In genomic region chr21:34345091-34345871, GRCh38 we compare ENCODE assay signal across 2 cellular contexts.
TF ChIP-seq lines count a peak whose summit lies in the region.

No MANE protein-coding gene starts in this region.

TF ChIP-seq in K562, 482 proteins besides CTCF, POLR2A, EP300 and RAD21:
- TF ChIP-seq EZH2 (IDR thresholded peaks at IDR 0.05; ENCODE audit: borderline replicate concordance, low read depth, low read length), result 0 out of 2 replicates have a peak, but pooled peaks have one; percentile 33
- no peak for TF ChIP-seq KAT8 (IDR thresholded peaks at IDR 0.05; ENCODE audit: low read depth)
- no peak for TF ChIP-seq DNMT1 (IDR thresholded peaks at IDR 0.05)
- TF ChIP-seq USF2 (CRISPR knock-in tag; IDR thresholded peaks at IDR 0.05), result no peak

TF ChIP-seq in GM23338, 12 proteins besides CTCF, POLR2A, EP300 and RAD21:
- TF ChIP-seq, protein P1, sequence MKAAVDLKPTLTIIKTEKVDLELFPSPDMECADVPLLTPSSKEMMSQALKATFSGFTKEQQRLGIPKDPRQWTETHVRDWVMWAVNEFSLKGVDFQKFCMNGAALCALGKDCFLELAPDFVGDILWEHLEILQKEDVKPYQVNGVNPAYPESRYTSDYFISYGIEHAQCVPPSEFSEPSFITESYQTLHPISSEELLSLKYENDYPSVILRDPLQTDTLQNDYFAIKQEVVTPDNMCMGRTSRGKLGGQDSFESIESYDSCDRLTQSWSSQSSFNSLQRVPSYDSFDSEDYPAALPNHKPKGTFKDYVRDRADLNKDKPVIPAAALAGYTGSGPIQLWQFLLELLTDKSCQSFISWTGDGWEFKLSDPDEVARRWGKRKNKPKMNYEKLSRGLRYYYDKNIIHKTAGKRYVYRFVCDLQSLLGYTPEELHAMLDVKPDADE (IDR thresholded peaks at IDR 0.05), result no peak
- TF ChIP-seq, protein P2, sequence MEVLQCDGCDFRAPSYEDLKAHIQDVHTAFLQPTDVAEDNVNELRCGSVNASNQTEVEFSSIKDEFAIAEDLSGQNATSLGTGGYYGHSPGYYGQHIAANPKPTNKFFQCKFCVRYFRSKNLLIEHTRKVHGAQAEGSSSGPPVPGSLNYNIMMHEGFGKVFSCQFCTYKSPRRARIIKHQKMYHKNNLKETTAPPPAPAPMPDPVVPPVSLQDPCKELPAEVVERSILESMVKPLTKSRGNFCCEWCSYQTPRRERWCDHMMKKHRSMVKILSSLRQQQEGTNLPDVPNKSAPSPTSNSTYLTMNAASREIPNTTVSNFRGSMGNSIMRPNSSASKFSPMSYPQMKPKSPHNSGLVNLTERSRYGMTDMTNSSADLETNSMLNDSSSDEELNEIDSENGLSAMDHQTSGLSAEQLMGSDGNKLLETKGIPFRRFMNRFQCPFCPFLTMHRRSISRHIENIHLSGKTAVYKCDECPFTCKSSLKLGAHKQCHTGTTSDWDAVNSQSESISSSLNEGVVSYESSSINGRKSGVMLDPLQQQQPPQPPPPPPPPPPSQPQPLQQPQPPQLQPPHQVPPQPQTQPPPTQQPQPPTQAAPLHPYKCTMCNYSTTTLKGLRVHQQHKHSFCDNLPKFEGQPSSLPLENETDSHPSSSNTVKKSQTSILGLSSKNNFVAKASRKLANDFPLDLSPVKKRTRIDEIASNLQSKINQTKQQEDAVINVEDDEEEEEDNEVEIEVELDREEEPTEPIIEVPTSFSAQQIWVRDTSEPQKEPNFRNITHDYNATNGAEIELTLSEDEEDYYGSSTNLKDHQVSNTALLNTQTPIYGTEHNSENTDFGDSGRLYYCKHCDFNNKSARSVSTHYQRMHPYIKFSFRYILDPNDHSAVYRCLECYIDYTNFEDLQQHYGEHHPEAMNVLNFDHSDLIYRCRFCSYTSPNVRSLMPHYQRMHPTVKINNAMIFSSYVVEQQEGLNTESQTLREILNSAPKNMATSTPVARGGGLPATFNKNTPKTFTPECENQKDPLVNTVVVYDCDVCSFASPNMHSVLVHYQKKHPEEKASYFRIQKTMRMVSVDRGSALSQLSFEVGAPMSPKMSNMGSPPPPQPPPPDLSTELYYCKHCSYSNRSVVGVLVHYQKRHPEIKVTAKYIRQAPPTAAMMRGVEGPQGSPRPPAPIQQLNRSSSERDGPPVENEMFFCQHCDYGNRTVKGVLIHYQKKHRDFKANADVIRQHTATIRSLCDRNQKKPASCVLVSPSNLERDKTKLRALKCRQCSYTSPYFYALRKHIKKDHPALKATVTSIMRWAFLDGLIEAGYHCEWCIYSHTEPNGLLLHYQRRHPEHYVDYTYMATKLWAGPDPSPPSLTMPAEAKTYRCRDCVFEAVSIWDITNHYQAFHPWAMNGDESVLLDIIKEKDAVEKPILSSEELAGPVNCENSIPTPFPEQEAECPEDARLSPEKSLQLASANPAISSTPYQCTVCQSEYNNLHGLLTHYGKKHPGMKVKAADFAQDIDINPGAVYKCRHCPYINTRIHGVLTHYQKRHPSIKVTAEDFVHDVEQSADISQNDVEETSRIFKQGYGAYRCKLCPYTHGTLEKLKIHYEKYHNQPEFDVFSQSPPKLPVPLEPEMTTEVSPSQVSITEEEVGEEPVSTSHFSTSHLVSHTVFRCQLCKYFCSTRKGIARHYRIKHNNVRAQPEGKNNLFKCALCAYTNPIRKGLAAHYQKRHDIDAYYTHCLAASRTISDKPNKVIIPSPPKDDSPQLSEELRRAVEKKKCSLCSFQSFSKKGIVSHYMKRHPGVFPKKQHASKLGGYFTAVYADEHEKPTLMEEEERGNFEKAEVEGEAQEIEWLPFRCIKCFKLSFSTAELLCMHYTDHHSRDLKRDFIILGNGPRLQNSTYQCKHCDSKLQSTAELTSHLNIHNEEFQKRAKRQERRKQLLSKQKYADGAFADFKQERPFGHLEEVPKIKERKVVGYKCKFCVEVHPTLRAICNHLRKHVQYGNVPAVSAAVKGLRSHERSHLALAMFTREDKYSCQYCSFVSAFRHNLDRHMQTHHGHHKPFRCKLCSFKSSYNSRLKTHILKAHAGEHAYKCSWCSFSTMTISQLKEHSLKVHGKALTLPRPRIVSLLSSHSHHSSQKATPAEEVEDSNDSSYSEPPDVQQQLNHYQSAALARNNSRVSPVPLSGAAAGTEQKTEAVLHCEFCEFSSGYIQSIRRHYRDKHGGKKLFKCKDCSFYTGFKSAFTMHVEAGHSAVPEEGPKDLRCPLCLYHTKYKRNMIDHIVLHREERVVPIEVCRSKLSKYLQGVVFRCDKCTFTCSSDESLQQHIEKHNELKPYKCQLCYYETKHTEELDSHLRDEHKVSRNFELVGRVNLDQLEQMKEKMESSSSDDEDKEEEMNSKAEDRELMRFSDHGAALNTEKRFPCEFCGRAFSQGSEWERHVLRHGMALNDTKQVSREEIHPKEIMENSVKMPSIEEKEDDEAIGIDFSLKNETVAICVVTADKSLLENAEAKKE (CRISPR knock-in tag; IDR thresholded peaks at IDR 0.05), result no peak
- TF ChIP-seq EZH2phosphoT487 (IDR thresholded peaks at IDR 0.05; ENCODE audit: unreplicated experiment) (no peak), JUNB (IDR thresholded peaks at IDR 0.05; ENCODE audit: unreplicated experiment) (no peak), NANOG (IDR thresholded peaks at IDR 0.05; ENCODE audit: borderline replicate concordance) (no peak), ZNF331 (CRISPR knock-in tag; IDR thresholded peaks at IDR 0.05; ENCODE audit: low read depth) (no peak), POLR2AphosphoS5 (IDR thresholded peaks at IDR 0.05; ENCODE audit: low read depth) (no peak), ZNF114 (CRISPR knock-in tag; IDR thresholded peaks at IDR 0.05) (no peak), CREB1 (CRISPR knock-in tag; IDR thresholded peaks at IDR 0.05; ENCODE audit: low read depth) (no peak), STAT1 (IDR thresholded peaks at IDR 0.05; ENCODE audit: unreplicated experiment) (no peak), EZH2 (IDR thresholded peaks at IDR 0.05; ENCODE audit: low read depth, unreplicated experiment) (no peak)
- TF ChIP-seq, protein P3, sequence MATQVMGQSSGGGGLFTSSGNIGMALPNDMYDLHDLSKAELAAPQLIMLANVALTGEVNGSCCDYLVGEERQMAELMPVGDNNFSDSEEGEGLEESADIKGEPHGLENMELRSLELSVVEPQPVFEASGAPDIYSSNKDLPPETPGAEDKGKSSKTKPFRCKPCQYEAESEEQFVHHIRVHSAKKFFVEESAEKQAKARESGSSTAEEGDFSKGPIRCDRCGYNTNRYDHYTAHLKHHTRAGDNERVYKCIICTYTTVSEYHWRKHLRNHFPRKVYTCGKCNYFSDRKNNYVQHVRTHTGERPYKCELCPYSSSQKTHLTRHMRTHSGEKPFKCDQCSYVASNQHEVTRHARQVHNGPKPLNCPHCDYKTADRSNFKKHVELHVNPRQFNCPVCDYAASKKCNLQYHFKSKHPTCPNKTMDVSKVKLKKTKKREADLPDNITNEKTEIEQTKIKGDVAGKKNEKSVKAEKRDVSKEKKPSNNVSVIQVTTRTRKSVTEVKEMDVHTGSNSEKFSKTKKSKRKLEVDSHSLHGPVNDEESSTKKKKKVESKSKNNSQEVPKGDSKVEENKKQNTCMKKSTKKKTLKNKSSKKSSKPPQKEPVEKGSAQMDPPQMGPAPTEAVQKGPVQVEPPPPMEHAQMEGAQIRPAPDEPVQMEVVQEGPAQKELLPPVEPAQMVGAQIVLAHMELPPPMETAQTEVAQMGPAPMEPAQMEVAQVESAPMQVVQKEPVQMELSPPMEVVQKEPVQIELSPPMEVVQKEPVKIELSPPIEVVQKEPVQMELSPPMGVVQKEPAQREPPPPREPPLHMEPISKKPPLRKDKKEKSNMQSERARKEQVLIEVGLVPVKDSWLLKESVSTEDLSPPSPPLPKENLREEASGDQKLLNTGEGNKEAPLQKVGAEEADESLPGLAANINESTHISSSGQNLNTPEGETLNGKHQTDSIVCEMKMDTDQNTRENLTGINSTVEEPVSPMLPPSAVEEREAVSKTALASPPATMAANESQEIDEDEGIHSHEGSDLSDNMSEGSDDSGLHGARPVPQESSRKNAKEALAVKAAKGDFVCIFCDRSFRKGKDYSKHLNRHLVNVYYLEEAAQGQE (IDR thresholded peaks at IDR 0.05; ENCODE audit: unreplicated experiment), result no peak
